ENCODE assay signal across 8 cellular contexts in the genomic region with DNA sequence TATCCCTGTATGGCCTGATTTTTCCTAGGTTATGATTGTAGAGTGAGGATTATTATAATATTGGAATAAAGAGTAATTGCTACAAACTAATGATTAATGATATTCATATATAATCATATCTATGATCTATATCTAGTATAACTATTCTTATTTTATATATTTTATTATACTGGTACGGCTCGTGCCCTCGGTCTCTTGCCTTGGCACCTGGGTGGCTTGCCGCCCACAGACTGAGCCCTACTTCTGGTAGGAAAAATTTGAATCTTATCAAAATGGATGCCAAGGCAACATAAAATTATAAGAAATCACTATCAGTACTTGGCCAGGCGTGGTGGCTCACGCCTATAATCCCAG. TPM values are rescaled to one million over a fixed set of nuclear protein-coding genes. Genes with fewer than 3 reads are reported as not detected.
DNase-seq lines count a peak whose midpoint lies in the region; ATAC-seq and TF ChIP-seq lines count a peak whose summit lies in the region.
"Not testable (repeated sequence)": the region's sequence is repeated elsewhere in the genome, so short reads cannot be mapped to it uniquely, and the experiment has no call there.
"Had no signal": no experiment of that assay in that cellular context is flagged by ENCODE, and none has a peak within 500 bp of the region (broad histone marks: within the 10 kb centered on the region; RNA-seq: fewer than 3 reads in every experiment).

No MANE protein-coding gene starts in this region.

- not testable (repeated sequence) for H3K9me3 Mint-ChIP-seq in CD4-positive, alpha-beta memory T cell; activated T-cell treated with anti-CD3 and anti-CD28 coated beads, Interleukin-2, amount 50 U/mL, for 4 hours; activated naive CD8-positive, alpha-beta T cell treated with anti-CD3 and anti-CD28 coated beads, Interleukin-2, amount 50 U/mL, for 24 hours; memory B cell; osteocyte (ENCODE audit: unreplicated experiment)

- H3K79me2 ChIP-seq in MM.1S (ENCODE audit: low read length): not testable (repeated sequence)

- H3K27ac ChIP-seq in CD4-positive, alpha-beta memory T cell (ENCODE audit: low read depth, low read length): not testable (repeated sequence)
- peak overlapping the region; percentile 50; the same call in 1 of the 2 replicates for H3K27ac ChIP-seq in MM.1S (ENCODE audit: low read length)

- not testable (repeated sequence) for TF ChIP-seq CTCF in MM.1S (IDR thresholded peaks at IDR 0.05; ENCODE audit: low read length); osteocyte (IDR thresholded peaks at IDR 0.05)

- H3K4me1 ChIP-seq in CD4-positive, alpha-beta memory T cell (ENCODE audit: insufficient read depth, low read length): peaks cover 16% of the 10 kb centered on the region
- peaks cover 12% of the 10 kb centered on the region for H3K4me1 ChIP-seq in MM.1S (ENCODE audit: low read length)

- not testable (repeated sequence) for H3K36me3 Mint-ChIP-seq in CD4-positive, alpha-beta memory T cell; T-helper 17 cell (ENCODE audit: low read depth); activated T-cell treated with anti-CD3 and anti-CD28 coated beads, Interleukin-2, amount 50 U/mL, for 4 hours (ENCODE audit: insufficient read depth); activated naive CD8-positive, alpha-beta T cell treated with anti-CD3 and anti-CD28 coated beads, Interleukin-2, amount 50 U/mL, for 24 hours (ENCODE audit: low read depth); memory B cell; osteocyte (ENCODE audit: unreplicated experiment)

- peaks cover 9 to 29% (median 11%) of the 10 kb centered on the region in 4 donors for H3K4me1 Mint-ChIP-seq in CD4-positive, alpha-beta memory T cell
- peaks cover 18% of the 10 kb centered on the region for H3K4me1 Mint-ChIP-seq in T-helper 17 cell
- H3K4me1 Mint-ChIP-seq in activated T-cell treated with anti-CD3 and anti-CD28 coated beads, Interleukin-2, amount 50 U/mL, for 4 hours (ENCODE audit: low read depth): peaks cover 23% of the 10 kb centered on the region
- H3K4me1 Mint-ChIP-seq in activated naive CD8-positive, alpha-beta T cell treated with anti-CD3 and anti-CD28 coated beads, Interleukin-2, amount 50 U/mL, for 24 hours: peaks cover 24% of the 10 kb centered on the region
- peaks cover 27% of the 10 kb centered on the region for H3K4me1 Mint-ChIP-seq in memory B cell
- H3K4me1 Mint-ChIP-seq in osteocyte (ENCODE audit: unreplicated experiment): not testable (repeated sequence)

- H3K36me3 ChIP-seq in CD4-positive, alpha-beta memory T cell (ENCODE audit: insufficient read depth, low read length); MM.1S (replicated peaks; ENCODE audit: insufficient read depth, low read length): not testable (repeated sequence)

- H3K9ac ChIP-seq in MM.1S (ENCODE audit: low read length): not testable (repeated sequence)

- not testable (repeated sequence) for ATAC-seq in T-helper 17 cell; activated T-cell treated with anti-CD3 and anti-CD28 coated beads, Interleukin-2, amount 50 U/mL, for 4 hours; activated naive CD8-positive, alpha-beta T cell treated with anti-CD3 and anti-CD28 coated beads, Interleukin-2, amount 50 U/mL, for 24 hours; memory B cell (ENCODE audit: low read depth)

- H3K4me2 ChIP-seq in MM.1S (ENCODE audit: low read depth, low read length): peak overlapping the region; percentile 50; the same call in 1 of the 2 replicates

- H3K27ac Mint-ChIP-seq in CD4-positive, alpha-beta memory T cell: peak overlapping the region; percentile 86 to 95 (median 93)
- H3K27ac Mint-ChIP-seq in T-helper 17 cell; activated naive CD8-positive, alpha-beta T cell treated with anti-CD3 and anti-CD28 coated beads, Interleukin-2, amount 50 U/mL, for 24 hours; osteocyte (ENCODE audit: unreplicated experiment): not testable (repeated sequence)
- H3K27ac Mint-ChIP-seq in memory B cell: peak overlapping the region; percentile 92

- CTCF ChIA-PET in CD4-positive, alpha-beta memory T cell (lab: Charles Lee; ENCODE audit: partially characterized antibody): interaction anchor here (1.1 kb wide), 1 partner anchor 19 kb away, joined by 3 read pairs; no protein-coding TSS in a partner anchor

- peaks cover 10% of the 10 kb centered on the region for H3F3A ChIP-seq in MM.1S (ENCODE audit: insufficient read depth, low read length)

- H3K9me3 ChIP-seq in CD4-positive, alpha-beta memory T cell (ENCODE audit: control insufficient read depth in 1 of 2, low read length in 2 of 2); MM.1S (replicated peaks; ENCODE audit: insufficient read depth, low read length); T-helper 17 cell (ENCODE audit: control insufficient read depth, low read length, poor library complexity, severe bottlenecking): not testable (repeated sequence)

- POLR2A ChIA-PET in CD4-positive, alpha-beta memory T cell (lab: Charles Lee; ENCODE audit: partially characterized antibody): interaction anchor here (1.2 to 1.6 kb wide), 2 partner anchors 19 to 771 kb away, joined by 3 read pairs; no protein-coding TSS in a partner anchor

- intact Hi-C loops in CD4-positive, alpha-beta memory T cell (cut with micrococcal nuclease): loop anchor here (2.0 kb wide), 3 partner anchors 19 to 585 kb away; no protein-coding TSS in a partner anchor

- not testable (repeated sequence) for DNase-seq in CD4-positive, alpha-beta memory T cell; MM.1S; T-helper 17 cell; activated T-cell treated with anti-CD3 and anti-CD28 coated beads, Interleukin-2, amount 50 U/mL, for 4 hours; activated naive CD8-positive, alpha-beta T cell treated with anti-CD3 and anti-CD28 coated beads, Interleukin-2, amount 50 U/mL, for 24 hours; memory B cell (ENCODE audit: low spot score in 2 of 2); osteocyte (ENCODE audit: extremely low spot score, unreplicated experiment)

- not testable (repeated sequence) for H3K4me3 ChIP-seq in CD4-positive, alpha-beta memory T cell (ENCODE audit: low read length in 2 of 2)
- 0 out of 2 replicates have a peak overlapping the region, but pooled peaks have one; percentile 42 for H3K4me3 ChIP-seq in MM.1S (ENCODE audit: low read length)

- not testable (repeated sequence) for H2AFZ ChIP-seq in MM.1S (ENCODE audit: low read length)

- H3K9me2 ChIP-seq in MM.1S (replicated peaks; ENCODE audit: insufficient read depth, low read length): not testable (repeated sequence)

- H3K27me3 ChIP-seq in CD4-positive, alpha-beta memory T cell (ENCODE audit: insufficient read depth, low read length): not testable (repeated sequence)
- H3K27me3 ChIP-seq in MM.1S (replicated peaks; ENCODE audit: insufficient read depth, low read length): peaks cover 62% of the 10 kb centered on the region

- peak overlapping the region; percentile 79 to 90 (median 86) for H3K4me3 Mint-ChIP-seq in CD4-positive, alpha-beta memory T cell
- H3K4me3 Mint-ChIP-seq in T-helper 17 cell: peak overlapping the region; percentile 87
- H3K4me3 Mint-ChIP-seq in activated T-cell treated with anti-CD3 and anti-CD28 coated beads, Interleukin-2, amount 50 U/mL, for 4 hours: peak overlapping the region; percentile 73
- H3K4me3 Mint-ChIP-seq in activated naive CD8-positive, alpha-beta T cell treated with anti-CD3 and anti-CD28 coated beads, Interleukin-2, amount 50 U/mL, for 24 hours: peak overlapping the region; percentile 63
- H3K4me3 Mint-ChIP-seq in memory B cell: peak overlapping the region; percentile 88
- H3K4me3 Mint-ChIP-seq in osteocyte (ENCODE audit: unreplicated experiment): peak overlapping the region; percentile 39

- peaks cover 16% of the 10 kb centered on the region for H4K20me1 ChIP-seq in MM.1S (ENCODE audit: insufficient read depth, low read length)

- not testable (repeated sequence) for H3K27me3 Mint-ChIP-seq in CD4-positive, alpha-beta memory T cell; T-helper 17 cell; activated T-cell treated with anti-CD3 and anti-CD28 coated beads, Interleukin-2, amount 50 U/mL, for 4 hours (ENCODE audit: low read depth); activated naive CD8-positive, alpha-beta T cell treated with anti-CD3 and anti-CD28 coated beads, Interleukin-2, amount 50 U/mL, for 24 hours; memory B cell
- peaks cover 21% of the 10 kb centered on the region for H3K27me3 Mint-ChIP-seq in osteocyte (ENCODE audit: unreplicated experiment)

RNA-seq across cellular contexts. Expression of a gene that starts 1.5 kb away (rescaled TPM):
- under 1 TPM; 0.36 to 0.81 TPM for total RNA-seq in CD4-positive, alpha-beta memory T cell
- under 1 TPM in 1 of 2 donors, not detected in 1; 0.26 TPM for polyA plus RNA-seq in CD4-positive, alpha-beta memory T cell
- total RNA-seq in T-helper 17 cell: under 1 TPM; 0.34 to 0.40 TPM
- under 1 TPM; 0.55 to 0.96 (median 0.79) TPM for total RNA-seq in activated T-cell treated with anti-CD3 and anti-CD28 coated beads, Interleukin-2, amount 50 U/mL, for 4 hours
- total RNA-seq in osteocyte: 1.3 and 1.4 TPM in 2 replicates
- total RNA-seq: H1 had no signal

RNA-seq across cellular contexts. Expression of a gene that starts 32.7 kb away (rescaled TPM):
- total RNA-seq in CD4-positive, alpha-beta memory T cell: 100 to 1,000 TPM in 1 of 2 experiments, 10 to 100 TPM in 1; 98.1 to 104 TPM
- 10 to 100 TPM; 56.9 to 57.6 TPM for polyA plus RNA-seq in CD4-positive, alpha-beta memory T cell
- total RNA-seq in T-helper 17 cell: 10 to 100 TPM; 45.7 to 49.0 TPM
- 100 to 1,000 TPM; 214 to 258 (median 217) TPM for total RNA-seq in activated T-cell treated with anti-CD3 and anti-CD28 coated beads, Interleukin-2, amount 50 U/mL, for 4 hours
- 38.6 and 40.4 TPM in 2 replicates for total RNA-seq in osteocyte
